In the genomic region with DNA sequence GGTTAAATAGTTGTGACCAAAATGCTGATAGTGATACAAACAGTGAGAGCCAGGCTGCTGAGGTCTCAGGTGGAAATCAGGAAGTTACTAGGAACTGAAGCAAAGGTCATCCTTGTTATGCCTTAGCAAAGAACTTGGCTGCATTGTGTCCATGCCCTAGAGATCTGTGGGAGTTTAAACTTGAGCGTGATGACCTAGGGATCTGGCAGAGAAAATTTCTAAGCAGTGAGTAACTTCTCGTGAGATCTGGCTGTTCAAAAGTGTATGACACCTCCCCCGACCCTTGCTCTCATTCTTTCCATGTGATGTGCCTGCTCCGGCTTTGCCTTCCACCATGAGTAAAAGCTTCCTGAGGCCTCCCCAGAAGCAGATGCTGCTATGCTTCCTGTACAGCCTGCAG, we compare ENCODE assay signal across 19 cellular contexts. TPM values are rescaled to one million over a fixed set of nuclear protein-coding genes. Genes with fewer than 3 reads are reported as not detected.
DNase-seq lines count a peak whose midpoint lies in the region; ATAC-seq and TF ChIP-seq lines count a peak whose summit lies in the region.
"Had no signal": no experiment of that assay in that cellular context is flagged by ENCODE, and none has a peak within 500 bp of the region (broad histone marks: within the 10 kb centered on the region; RNA-seq: fewer than 3 reads in every experiment).

No MANE protein-coding gene starts in this region.

- no peaks in the 10 kb centered on the region for H3F3A ChIP-seq in PC-3 (ENCODE audit: low read length, unreplicated experiment)

- no peak overlapping the region for H3K23ac ChIP-seq in mesenchymal stem cell (ENCODE audit: low read length in 2 of 2)

- no peak overlapping the region for H3K18ac ChIP-seq in mesenchymal stem cell (ENCODE audit: low read depth in 1 of 2, low read length in 2 of 2)

- H3K14ac ChIP-seq in mesenchymal stem cell (ENCODE audit: low read length in 2 of 2) = no peak overlapping the region

- no peak for ATAC-seq in PC-3
- ATAC-seq in HG02973 (IDR thresholded peaks at IDR 0.05; ENCODE audit: unreplicated experiment) = no peak
- no peak for ATAC-seq in HG03135 (IDR thresholded peaks at IDR 0.05; ENCODE audit: unreplicated experiment)

- CTCF ChIA-PET in PC-3 (lab: Charles Lee) = no interaction called here

- no peaks in the 10 kb centered on the region for H3K36me3 ChIP-seq in PC-3 (ENCODE audit: low read depth, low read length)
- no peaks in the 10 kb centered on the region for H3K36me3 ChIP-seq in mesenchymal stem cell (ENCODE audit: control insufficient read depth in 1 of 2, insufficient read depth in 2 of 2, low read depth in 1 of 2, low read length in 2 of 2)
- H3K36me3 ChIP-seq: BE2C, MG63 had no signal

- no peak overlapping the region for H2AK5ac ChIP-seq in mesenchymal stem cell (ENCODE audit: low read length, severe bottlenecking)

- no peak overlapping the region for H2BK12ac ChIP-seq in mesenchymal stem cell (ENCODE audit: low read length in 2 of 2)

- no peak overlapping the region for H4K8ac ChIP-seq in mesenchymal stem cell (ENCODE audit: low read length)

- H4K91ac ChIP-seq in mesenchymal stem cell (ENCODE audit: low read length) = no peak overlapping the region

- H3K79me1 ChIP-seq in mesenchymal stem cell (replicated peaks; ENCODE audit: low read length, poor library complexity, severe bottlenecking) = peaks cover 38% of the 10 kb centered on the region

- intact Hi-C loops in PC-3 (cut with micrococcal nuclease) = no loop called here

- no peak overlapping the region for H3K4ac ChIP-seq in mesenchymal stem cell (ENCODE audit: low read depth in 1 of 2, low read length in 2 of 2)

- H3K4me2 ChIP-seq in PC-3 (ENCODE audit: low read length) = no peak overlapping the region
- H3K4me2 ChIP-seq in mesenchymal stem cell (ENCODE audit: low read length, poor library complexity, severe bottlenecking) = no peak overlapping the region

- no peaks in the 10 kb centered on the region for H3K27me3 ChIP-seq in PC-3 (ENCODE audit: low read length)
- no peaks in the 10 kb centered on the region for H3K27me3 ChIP-seq in mesenchymal stem cell (ENCODE audit: control insufficient read depth in 1 of 2, insufficient read depth in 1 of 2, low read length in 2 of 2)
- H3K27me3 ChIP-seq: BE2C, MG63 had no signal

- 46% methylated on average over 4 of the region's 4 CpGs for WGBS in mesenchymal stem cell

- DNase-seq in Daoy (ENCODE audit: low read depth) = peak; percentile 6
- peak; percentile 27 for DNase-seq in PC-3
- DNase-seq in fibroblast of mammary gland (ENCODE audit: low read depth) = peak; percentile 61
- DNase-seq in mesenchymal stem cell = peak; percentile 42
- DNase-seq in hippocampal formation (lab: John Stamatoyannopoulos, UW) = no peak
- no peak for DNase-seq in HuH-7 (ENCODE audit: low spot score)
- DNase-seq: 8988T; BE2C; CD4-positive, alpha-beta memory T cell; H9; KG1; MG63; NCI-H1092; NCI-H146; NCI-H2081; NCI-H524 had no signal

- H3K9me3 ChIP-seq in PC-3 (ENCODE audit: low read length) (no peaks in the 10 kb centered on the region), mesenchymal stem cell (ENCODE audit: control insufficient read depth, low read length) (no peaks in the 10 kb centered on the region)
- H3K9me3 ChIP-seq: BE2C, MG63 had no signal

- no TSS peak for BruUV-seq in PC-3 (replicated peaks; lab: Mats Ljungman, UMichigan)

- POLR2A ChIA-PET in PC-3 (lab: Charles Lee; ENCODE audit: unreplicated experiment) = no interaction called here

- 0 out of 2 replicates have a peak, but pooled peaks cover 5% of the 10 kb centered on the region for H3K4me1 ChIP-seq in PC-3 (ENCODE audit: insufficient read depth, low read length)
- H3K4me1 ChIP-seq in mesenchymal stem cell (ENCODE audit: control insufficient read depth, insufficient read depth, low read depth, low read length) = peaks cover 2% of the 10 kb centered on the region

- TF ChIP-seq CTCF in PC-3 (conservative IDR thresholded peaks at IDR 0.05; ENCODE audit: low read depth, low read length) = no peak
- no peak for TF ChIP-seq CTCF in fibroblast of mammary gland (conservative IDR thresholded peaks at IDR 0.05; ENCODE audit: control insufficient read depth, insufficient read depth, low read depth, low read length)

- H3K79me2 ChIP-seq in PC-3 (ENCODE audit: low read length) = no peaks in the 10 kb centered on the region

- no peak overlapping the region for H2BK15ac ChIP-seq in mesenchymal stem cell (ENCODE audit: low read depth, poor library complexity, severe bottlenecking)

- H2BK5ac ChIP-seq in mesenchymal stem cell (ENCODE audit: low read depth, low read length, poor library complexity, severe bottlenecking) = no peak overlapping the region

- H4K20me1 ChIP-seq in PC-3 (ENCODE audit: low read length) = no peaks in the 10 kb centered on the region

- H3K9ac ChIP-seq in PC-3 (ENCODE audit: low read length) = no peak overlapping the region
- no peak overlapping the region for H3K9ac ChIP-seq in mesenchymal stem cell (ENCODE audit: low read length)

- no peak overlapping the region for H2BK120ac ChIP-seq in mesenchymal stem cell (ENCODE audit: low read depth, low read length)

- H3K4me3 ChIP-seq in PC-3 (ENCODE audit: low read length) (no peak overlapping the region), fibroblast of mammary gland (ENCODE audit: control insufficient read depth, low read depth, low read length) (no peak overlapping the region), mesenchymal stem cell (ENCODE audit: insufficient read depth in 1 of 2, low read depth in 1 of 2, low read length in 2 of 2) (no peak overlapping the region)
- H3K4me3 ChIP-seq: MG63 had no signal

- H3K9me2 ChIP-seq in PC-3 (replicated peaks; ENCODE audit: low read length) = no peaks in the 10 kb centered on the region

- no peak overlapping the region for H2AFZ ChIP-seq in PC-3 (ENCODE audit: low read length)
- H2AFZ ChIP-seq in mesenchymal stem cell (ENCODE audit: low read depth, low read length) = no peak overlapping the region

- H3K27ac ChIP-seq in PC-3 (ENCODE audit: low read length) (no peak overlapping the region), mesenchymal stem cell (ENCODE audit: low read length, poor library complexity, severe bottlenecking) (no peak overlapping the region)
- H3K27ac ChIP-seq: HL-60 had no signal

RNA-seq across cellular contexts. Expression of gene KIF16B, which starts 34.0 kb away (rescaled TPM):
- 3.2 and 6.1 TPM in 2 replicates for total RNA-seq in Daoy (2014; rRNA removed; shearing (Covaris generic))
- 11.1 and 12.7 TPM in 2 replicates for total RNA-seq in PC-3 (2014; rRNA removed)
- 7.7 TPM for polyA plus RNA-seq in mesenchymal stem cell (2013, experiment 1 of 2)
- polyA plus RNA-seq in mesenchymal stem cell (2013, experiment 2 of 2) = 7.8 TPM

Comparison
In these comparisons a context has a peak if more than half of its experiments do, and no peak if none do; other contexts are left out.
1. DNase-seq: peak in Daoy (single experiment), PC-3 (single experiment), fibroblast of mammary gland (single experiment) and mesenchymal stem cell (single experiment); none in hippocampal formation (0 of 2) and HuH-7 (single experiment).